Comparison of ENCODE assay signal across 26 cellular contexts in genomic region chr9:36897476-36897875, GRCh38.
"Had no signal": no experiment of that assay in that cellular context is flagged by ENCODE, and none has a peak within 500 bp of the region (broad histone marks: within the 10 kb centered on the region; RNA-seq: fewer than 3 reads in every experiment).

No MANE protein-coding gene starts in this region.

- DNase-seq: activated CD4-positive, alpha-beta T cell treated with anti-CD3 and anti-CD28 coated beads, Interleukin-2, amount 10 ng/mL, durations not matched to agents 7 days and 5 days; activated CD4-positive, CD25-positive, alpha-beta regulatory T cell treated with anti-CD3 and anti-CD28 coated beads, Interleukin-2, amount 50 U/mL, for 72 hours; activated CD8-positive, alpha-beta T cell treated with anti-CD3 and anti-CD28 coated beads for 36 hours; activated naive CD8-positive, alpha-beta T cell treated with anti-CD3 and anti-CD28 coated beads, Interleukin-2, amount 50 U/mL, for 24 hours; activated T-cell treated with anti-CD3 and anti-CD28 coated beads, Interleukin-2, amount 50 U/mL, for 4 hours; amygdala; foreskin fibroblast; hippocampal formation; immature natural killer cell; left lung; lower lobe of right lung; mesendoderm; mucosa of descending colon; ovary; stimulated activated CD4-positive, alpha-beta T cell treated with anti-CD3 and anti-CD28 coated beads, Interleukin-2, amount 100 ng/mL, for 48 hours; uterus had no signal

- H3K4me3 Mint-ChIP-seq: activated CD4-positive, alpha-beta T cell treated with anti-CD3 and anti-CD28 coated beads, Interleukin-2, amount 10 ng/mL, durations not matched to agents 7 days and 5 days; activated CD8-positive, alpha-beta T cell treated with anti-CD3 and anti-CD28 coated beads for 36 hours; activated naive CD4-positive, alpha-beta T cell treated with anti-CD3 and anti-CD28 coated beads, Interleukin-2, amount 50 U/mL, for 24 hours; activated naive CD8-positive, alpha-beta T cell treated with anti-CD3 and anti-CD28 coated beads, Interleukin-2, amount 50 U/mL, for 24 hours; activated T-cell treated with anti-CD3 and anti-CD28 coated beads, Interleukin-2, amount 50 U/mL, for 4 hours; immature natural killer cell; nephron; stimulated activated naive CD8-positive, alpha-beta T cell treated with anti-CD3 and anti-CD28 coated beads, Interleukin-15, Interleukin-2, amounts not matched to agents 100 ng/mL and 50 ng/mL, for 24 hours; type B pancreatic cell had no signal

- H3K9me3 ChIP-seq: left lung, lower lobe of right lung, mucosa of descending colon, neutrophil, ovary, right lobe of liver, thoracic aorta, uterus had no signal

- H3K4me3 ChIP-seq: left lung, lower lobe of right lung, mucosa of descending colon, ovary, right lobe of liver, thoracic aorta, uterus had no signal

- H3K27ac Mint-ChIP-seq: activated CD4-positive, alpha-beta T cell treated with anti-CD3 and anti-CD28 coated beads, Interleukin-2, amount 10 ng/mL, durations not matched to agents 7 days and 5 days; activated CD8-positive, alpha-beta T cell treated with anti-CD3 and anti-CD28 coated beads for 36 hours; activated naive CD4-positive, alpha-beta T cell treated with anti-CD3 and anti-CD28 coated beads, Interleukin-2, amount 50 U/mL, for 24 hours; activated naive CD8-positive, alpha-beta T cell treated with anti-CD3 and anti-CD28 coated beads, Interleukin-2, amount 50 U/mL, for 24 hours; activated T-helper 2 cell treated with anti-CD3 and anti-CD28 coated beads, Interferon-gamma antibody, Interleukin-2, Interleukin-4, amounts not matched to agents 10 μg/mL and 5 μg/mL and 100 μg/mL, durations not matched to agents 14 hours and 24 hours and 36 hours; immature natural killer cell; nephron; progenitor cell of endocrine pancreas; stimulated activated naive CD8-positive, alpha-beta T cell treated with anti-CD3 and anti-CD28 coated beads, Interleukin-15, Interleukin-2, amounts not matched to agents 100 ng/mL and 50 ng/mL, for 24 hours; type B pancreatic cell had no signal

- H3K4me1 Mint-ChIP-seq: activated CD4-positive, alpha-beta T cell treated with anti-CD3 and anti-CD28 coated beads, Interleukin-2, amount 10 ng/mL, durations not matched to agents 7 days and 5 days; activated naive CD4-positive, alpha-beta T cell treated with anti-CD3 and anti-CD28 coated beads, Interleukin-2, amount 50 U/mL, for 24 hours; activated naive CD8-positive, alpha-beta T cell treated with anti-CD3 and anti-CD28 coated beads, Interleukin-2, amount 50 U/mL, for 24 hours; immature natural killer cell had no signal

- H3K27me3 ChIP-seq: ovary, right lobe of liver, uterus had no signal

- H3K36me3 Mint-ChIP-seq: activated naive CD4-positive, alpha-beta T cell treated with anti-CD3 and anti-CD28 coated beads, Interleukin-2, amount 50 U/mL, for 24 hours; immature natural killer cell; type B pancreatic cell had no signal

- H3K36me3 ChIP-seq: left lung, lower lobe of right lung, neutrophil, ovary, right lobe of liver, thoracic aorta, uterus had no signal

- ATAC-seq: activated CD8-positive, alpha-beta T cell treated with anti-CD3 and anti-CD28 coated beads for 36 hours; activated naive CD8-positive, alpha-beta T cell treated with anti-CD3 and anti-CD28 coated beads, Interleukin-2, amount 50 U/mL, for 24 hours; activated T-cell treated with anti-CD3 and anti-CD28 coated beads, Interleukin-2, amount 50 U/mL, for 4 hours; esophagus mucosa; left lung; lower lobe of right lung; mucosa of descending colon; right lobe of liver had no signal

- H3K4me1 ChIP-seq: left lung, lower lobe of right lung, right lobe of liver, uterus had no signal

- H3K9me3 Mint-ChIP-seq: activated CD4-positive, alpha-beta T cell treated with anti-CD3 and anti-CD28 coated beads, Interleukin-2, amount 10 ng/mL, durations not matched to agents 7 days and 5 days; activated CD8-positive, alpha-beta T cell treated with anti-CD3 and anti-CD28 coated beads for 36 hours; activated naive CD4-positive, alpha-beta T cell treated with anti-CD3 and anti-CD28 coated beads, Interleukin-2, amount 50 U/mL, for 24 hours; activated naive CD8-positive, alpha-beta T cell treated with anti-CD3 and anti-CD28 coated beads, Interleukin-2, amount 50 U/mL, for 24 hours; activated T-cell treated with anti-CD3 and anti-CD28 coated beads, Interleukin-2, amount 50 U/mL, for 4 hours; activated T-helper 2 cell treated with anti-CD3 and anti-CD28 coated beads, Interferon-gamma antibody, Interleukin-2, Interleukin-4, amounts not matched to agents 10 μg/mL and 5 μg/mL and 100 μg/mL, durations not matched to agents 14 hours and 24 hours and 36 hours; immature natural killer cell; nephron; stimulated activated naive CD8-positive, alpha-beta T cell treated with anti-CD3 and anti-CD28 coated beads, Interleukin-15, Interleukin-2, amounts not matched to agents 100 ng/mL and 50 ng/mL, for 24 hours; type B pancreatic cell had no signal

- H3K27ac ChIP-seq: left lung, lower lobe of right lung, neutrophil, ovary, right lobe of liver, thoracic aorta, uterus had no signal
